8 cellular contexts compared by ENCODE assay signal in genomic region chr12:50517456-50518048, GRCh38. TPM values are rescaled to one million over a fixed set of nuclear protein-coding genes. Genes with fewer than 3 reads are reported as not detected.
DNase-seq lines count a peak whose midpoint lies in the region; ATAC-seq, FAIRE-seq and TF ChIP-seq lines count a peak whose summit lies in the region.

No MANE protein-coding gene starts in this region.

- no peaks in the 10 kb centered on the region for H3K27me3 ChIP-seq in AG04450 (ENCODE audit: control insufficient read depth, insufficient read depth, low read length)
- H3K27me3 ChIP-seq in liver (ENCODE audit: control insufficient read depth in 4 of 4, insufficient read depth in 4 of 4, low read length in 3 of 4): no peaks in the 10 kb centered on the region

- peak; percentile 57 for DNase-seq in AG04450 (ENCODE audit: low read depth, low spot score)
- DNase-seq in urothelium cell line (ENCODE audit: low spot score): no peak
- no peak for DNase-seq in activated T-cell treated with anti-CD3 and anti-CD28 coated beads, Interleukin-2, amount 50 U/mL, for 48 hours
- no peak for DNase-seq in posterior cingulate gyrus

- POLR2A ChIA-PET in AG04450 (lab: Yijun Ruan, JAX): no interaction called here

- H3K4me3 ChIP-seq in AG04450 (ENCODE audit: low read depth, low read length) (peak overlapping the region; percentile 31), WI38 (ENCODE audit: low read depth, low read length) (peak overlapping the region; percentile 49), liver (ENCODE audit: low read depth in 1 of 3, low read length in 3 of 3) (no peak overlapping the region)

- TF ChIP-seq RAD21 in liver (IDR thresholded peaks at IDR 0.05): no peak

- H3K9me3 ChIP-seq in AG04450 (ENCODE audit: control insufficient read depth, insufficient read depth, low read length): no peaks in the 10 kb centered on the region
- H3K9me3 ChIP-seq in liver (ENCODE audit: control insufficient read depth in 4 of 4, low read length in 3 of 4): no peaks in the 10 kb centered on the region

- 24% methylated on average over 3 of the region's 3 CpGs for WGBS in liver

- intact Hi-C loops in posterior cingulate gyrus (cut with DNase I): loop anchor here (5.0 kb wide), 1 partner anchor 55 kb away; no protein-coding TSS in a partner anchor

- CTCF ChIA-PET in AG04450 (lab: Charles Lee): interaction anchor here (0.6 kb wide), 2 partner anchors 12 to 15 kb away, joined by 3 read pairs; no protein-coding TSS in a partner anchor

- H3K4me1 ChIP-seq in liver (ENCODE audit: control insufficient read depth in 4 of 4, insufficient read depth in 4 of 4, low read length in 3 of 4): peaks cover 4 to 41% (median 21%) of the 10 kb centered on the region in 4 donors

- H3K27ac ChIP-seq in AG04450 (ENCODE audit: low read depth, low read length) (peak overlapping the region; percentile 86), liver (ENCODE audit: low read depth in 1 of 2, low read length in 2 of 2) (peak overlapping the region; percentile 62 to 75)

- TF ChIP-seq CTCF in AG04450 (IDR thresholded peaks at IDR 0.05; ENCODE audit: low read depth, low read length) (no peak), WI38 (IDR thresholded peaks at IDR 0.05; ENCODE audit: low read depth, low read length) (no peak), liver (IDR thresholded peaks at IDR 0.05; ENCODE audit: low read depth, low read length, missing input control) (no peak)

- H3K36me3 ChIP-seq in liver (ENCODE audit: control insufficient read depth in 4 of 4, insufficient read depth in 3 of 4, low read depth in 1 of 4, low read length in 3 of 4): no peaks in the 10 kb centered on the region

- peak overlapping the region in 1 of 2 donors; percentile 38 for H3K9ac ChIP-seq in liver (ENCODE audit: low read depth in 1 of 2, low read length in 2 of 2)

- ATAC-seq in GM19328 (IDR thresholded peaks at IDR 0.05; ENCODE audit: unreplicated experiment) (peak; percentile 51), HG03354 (IDR thresholded peaks at IDR 0.05; ENCODE audit: poor library complexity, severe bottlenecking, unreplicated experiment) (peak; percentile 84)

- no peak for FAIRE-seq in urothelium cell line (lab: Jason Lieb, UNC)

TF ChIP-seq in liver, 16 proteins besides CTCF, POLR2A, EP300 and RAD21:
- TF ChIP-seq YY1 (IDR thresholded peaks at IDR 0.05) (peak; percentile 46), MAX (IDR thresholded peaks at IDR 0.05) (peak; percentile 40), RXRA (IDR thresholded peaks at IDR 0.05) (no peak), SP1 (IDR thresholded peaks at IDR 0.05) (no peak)

RNA-seq across cellular contexts. Expression of gene DIP2B, which starts 12.8 kb away (rescaled TPM):
- polyA plus RNA-seq in AG04450 (2011; rRNA removed): 18.9 and 22.0 TPM in 2 replicates
- polyA minus RNA-seq in AG04450 (2011; rRNA and poly(A)+ RNA removed): 44.8 and 52.5 TPM in 2 replicates
- 10 to 100 TPM; 19.0 to 30.7 TPM for total RNA-seq in liver
- polyA plus RNA-seq in liver: 1 to 10 TPM; 4.8 to 8.5 TPM

Comparison
In these comparisons a context has a peak if more than half of its experiments do, and no peak if none do; other contexts are left out.
1. H3K4me3 ChIP-seq: peak in AG04450 (single experiment) and WI38 (single experiment); none in liver (0 of 3).